ENCODE assay signal across 8 cellular contexts in the genomic region with DNA sequence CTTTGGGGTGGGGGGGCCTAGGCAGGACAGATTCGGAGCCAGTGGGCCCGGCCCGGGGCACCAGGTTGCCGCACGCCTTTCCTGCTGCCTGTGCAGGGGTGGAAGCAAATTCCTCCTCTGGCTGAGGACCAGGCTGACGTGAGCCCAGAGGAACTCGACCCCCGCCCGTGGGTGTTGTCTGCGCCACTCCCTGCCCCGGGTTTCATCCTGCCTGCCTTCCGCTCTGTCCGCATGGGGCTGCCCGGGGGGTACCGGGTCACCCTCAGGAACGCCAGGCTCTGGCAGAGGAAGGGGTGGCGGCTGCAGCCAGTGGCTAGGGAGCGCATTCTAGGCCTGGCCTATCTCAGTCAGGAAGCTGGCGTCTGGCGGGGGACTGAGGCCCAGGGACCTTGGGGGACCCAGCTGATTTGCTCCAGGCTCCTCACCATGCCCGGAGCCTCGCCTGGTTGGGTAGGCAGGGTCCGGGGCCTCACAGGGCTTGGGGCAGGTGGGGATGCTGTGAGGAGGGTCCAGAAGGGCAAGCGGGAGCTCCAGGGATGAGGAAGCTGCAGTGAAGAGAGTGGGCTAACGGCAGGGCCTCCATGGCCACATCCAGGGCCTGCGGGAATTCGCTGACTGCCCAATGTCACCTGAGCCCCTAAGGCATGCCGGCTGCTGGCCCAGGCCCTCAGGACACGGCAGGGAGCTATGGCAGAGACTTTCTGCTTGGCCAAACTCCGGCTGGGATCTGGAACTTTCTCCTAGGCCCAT. TPM values are rescaled to one million over a fixed set of nuclear protein-coding genes. Genes with fewer than 3 reads are reported as not detected.
DNase-seq lines count a peak whose midpoint lies in the region; ATAC-seq and TF ChIP-seq lines count a peak whose summit lies in the region.

No MANE protein-coding gene starts in this region.

- H3K4me3 ChIP-seq in mesodermal cell (ENCODE audit: extremely low read depth, insufficient read depth, low read length, poor library complexity, severe bottlenecking) (no peak overlapping the region), upper lobe of left lung (peak overlapping the region in 2 of 4 donors; percentile 1 to 19)

- TF ChIP-seq POLR2A in Raji (IDR thresholded peaks at IDR 0.05; ENCODE audit: insufficient read depth, low read depth, low read length), result peak; percentile 32; the same call in 1 of the 2 replicates
- TF ChIP-seq POLR2A in upper lobe of left lung (IDR thresholded peaks at IDR 0.05), result peak in 1 of 4 donors; percentile 12

- H3K9me3 ChIP-seq in mesodermal cell (ENCODE audit: control insufficient read depth, low read length) (no peaks in the 10 kb centered on the region), upper lobe of left lung (peaks cover 0 to 4% (median 0%) of the 10 kb centered on the region in 4 donors)

- H3K36me3 ChIP-seq in mesodermal cell (ENCODE audit: control insufficient read depth, insufficient read depth, low read length), result no peaks in the 10 kb centered on the region
- H3K36me3 ChIP-seq in upper lobe of left lung, result no peaks in the 10 kb centered on the region

- H3K27me3 Mint-ChIP-seq in endothelial cell (ENCODE audit: unreplicated experiment) (peaks cover 10% of the 10 kb centered on the region), glutamatergic neuron (ENCODE audit: unreplicated experiment) (peaks cover 14% of the 10 kb centered on the region)

- DNase-seq in endothelial cell (ENCODE audit: low spot score) (no peak), upper lobe of left lung (peak; percentile 42 to 84), cortex of kidney (lab: John Stamatoyannopoulos, UW) (no peak), glutamatergic neuron (no peak)

- peaks cover 40% of the 10 kb centered on the region for H3K4me1 Mint-ChIP-seq in endothelial cell (ENCODE audit: unreplicated experiment)
- H3K4me1 Mint-ChIP-seq in glutamatergic neuron (ENCODE audit: low read depth, unreplicated experiment), result peaks cover 9% of the 10 kb centered on the region

- ATAC-seq in upper lobe of left lung (ENCODE audit: low FRiP score in 2 of 2), result no peak
- ATAC-seq in GM21367 (IDR thresholded peaks at IDR 0.05; ENCODE audit: unreplicated experiment), result no peak
- ATAC-seq in HG03521 (IDR thresholded peaks at IDR 0.05; ENCODE audit: unreplicated experiment), result no peak

- H3K27ac Mint-ChIP-seq in endothelial cell (ENCODE audit: unreplicated experiment), result peak overlapping the region; percentile 86
- H3K27ac Mint-ChIP-seq in glutamatergic neuron (ENCODE audit: unreplicated experiment), result no peak overlapping the region

- TF ChIP-seq CTCF in endothelial cell (IDR thresholded peaks at IDR 0.05; ENCODE audit: unreplicated experiment) (no peak), upper lobe of left lung (IDR thresholded peaks at IDR 0.05) (no peak), glutamatergic neuron (IDR thresholded peaks at IDR 0.05; ENCODE audit: partially characterized antibody, unreplicated experiment) (no peak)

- H3K4me3 Mint-ChIP-seq in endothelial cell (ENCODE audit: unreplicated experiment) (no peak overlapping the region), glutamatergic neuron (ENCODE audit: unreplicated experiment) (no peak overlapping the region)

- H3K36me3 Mint-ChIP-seq in endothelial cell (ENCODE audit: low read depth, unreplicated experiment) (peaks cover 13% of the 10 kb centered on the region), glutamatergic neuron (ENCODE audit: unreplicated experiment) (no peaks in the 10 kb centered on the region)

- WGBS in mesodermal cell (ENCODE audit: insufficient coverage in 2 of 2), 2 experiments, result 91% methylated on average over 30 of the region's 30 CpGs
- WGBS in upper lobe of left lung, 2 donors, result 31 to 50% methylated on average over 11 to 30 of the region's 30 CpGs

- H3K27ac ChIP-seq in mesodermal cell (ENCODE audit: low read depth, low read length, severe bottlenecking), result peak overlapping the region; percentile 64
- H3K27ac ChIP-seq in upper lobe of left lung, result peak overlapping the region; percentile 99 to 100 (median 99)

- no peak for TF ChIP-seq EP300 in upper lobe of left lung (IDR thresholded peaks at IDR 0.05)

- peaks cover 0 to 7% (median 0%) of the 10 kb centered on the region in 4 donors for H3K27me3 ChIP-seq in upper lobe of left lung

- H3K4me1 ChIP-seq in mesodermal cell (ENCODE audit: control insufficient read depth, insufficient read depth, low read length, poor library complexity, severe bottlenecking) (peaks cover 18% of the 10 kb centered on the region), upper lobe of left lung (peaks cover 35 to 63% (median 51%) of the 10 kb centered on the region in 4 donors)

- H3K9me3 Mint-ChIP-seq in endothelial cell (ENCODE audit: unreplicated experiment) (no peaks in the 10 kb centered on the region), glutamatergic neuron (ENCODE audit: unreplicated experiment) (peaks cover 10% of the 10 kb centered on the region)

RNA-seq across cellular contexts. Expression of gene IBA57, which starts 2.4 kb away (rescaled TPM):
- total RNA-seq in endothelial cell (ENCODE audit: unreplicated experiment) (11.5 TPM), upper lobe of left lung (10 to 100 TPM in 4 of 6 donors, 1 to 10 TPM in 2; 6.1 to 19.3 (median 13.9) TPM), glutamatergic neuron (ENCODE audit: unreplicated experiment) (7.7 TPM)
- polyA plus RNA-seq in mesodermal cell (2013, experiment 1 of 2), result 1.5 TPM
- 1.7 TPM for polyA plus RNA-seq in mesodermal cell (2013, experiment 2 of 2)

RNA-seq across cellular contexts. Expression of gene GJC2, which starts 13.4 kb away (rescaled TPM):
- 13.0 TPM for total RNA-seq in endothelial cell (ENCODE audit: unreplicated experiment)
- polyA plus RNA-seq in mesodermal cell (2013, experiment 1 of 2), result 0.37 TPM
- 0.15 TPM for polyA plus RNA-seq in mesodermal cell (2013, experiment 2 of 2)
- 1 to 10 TPM; 1.4 to 8.7 (median 2.0) TPM for total RNA-seq in upper lobe of left lung
- 3.0 TPM for total RNA-seq in glutamatergic neuron (ENCODE audit: unreplicated experiment)

RNA-seq across cellular contexts. Expression of gene GUK1, which starts 23.1 kb away (rescaled TPM):
- total RNA-seq in endothelial cell (ENCODE audit: unreplicated experiment), result 280 TPM
- 181 TPM for polyA plus RNA-seq in mesodermal cell (2013, experiment 1 of 2)
- 154 TPM for polyA plus RNA-seq in mesodermal cell (2013, experiment 2 of 2)
- total RNA-seq in upper lobe of left lung, result 100 to 1,000 TPM; 198 to 385 (median 269) TPM
- 128 TPM for total RNA-seq in glutamatergic neuron (ENCODE audit: unreplicated experiment)

RNA-seq across cellular contexts. Expression of gene OBSCN, which starts 44.7 kb away (rescaled TPM):
- total RNA-seq in endothelial cell (ENCODE audit: unreplicated experiment) (16.9 TPM), upper lobe of left lung (100 to 1,000 TPM in 1 of 6 donors, 10 to 100 TPM in 5; 15.7 to 160 (median 47.0) TPM), glutamatergic neuron (ENCODE audit: unreplicated experiment) (25.7 TPM)
- 18.7 TPM for polyA plus RNA-seq in mesodermal cell (2013, experiment 1 of 2)
- 10.3 TPM for polyA plus RNA-seq in mesodermal cell (2013, experiment 2 of 2)

RNA-seq across cellular contexts. Expression of gene MRPL55, which starts 54.1 kb away (rescaled TPM):
- total RNA-seq in endothelial cell (ENCODE audit: unreplicated experiment), result 47.5 TPM
- polyA plus RNA-seq in mesodermal cell (2013, experiment 1 of 2), result 52.1 TPM
- polyA plus RNA-seq in mesodermal cell (2013, experiment 2 of 2), result 40.0 TPM
- total RNA-seq in upper lobe of left lung, result 100 to 1,000 TPM in 1 of 6 donors, 10 to 100 TPM in 5; 42.4 to 161 (median 60.1) TPM
- total RNA-seq in glutamatergic neuron (ENCODE audit: unreplicated experiment), result 61.5 TPM

Comparison
In these comparisons a context has a peak if more than half of its experiments do, and no peak if none do; other contexts are left out.
1. DNase-seq: peak in upper lobe of left lung (2 of 2); none in endothelial cell (single experiment), cortex of kidney (single experiment) and glutamatergic neuron (single experiment).